ENCODE assay signal across 8 cellular contexts in genomic region chr1:174005032-174005431, GRCh38. TPM values are rescaled to one million over a fixed set of nuclear protein-coding genes. Genes with fewer than 3 reads are reported as not detected.
DNase-seq lines count a peak whose midpoint lies in the region; ATAC-seq and TF ChIP-seq lines count a peak whose summit lies in the region.

No MANE protein-coding gene starts in this region.

- no peaks in the 10 kb centered on the region for H3K9me3 ChIP-seq in uterus

- H3K27me3 ChIP-seq in uterus, result no peaks in the 10 kb centered on the region

- H3K4me1 ChIP-seq in uterus, result peaks cover 0 to 7% of the 10 kb centered on the region in 2 donors

- no peak overlapping the region for H3K27ac Mint-ChIP-seq in glutamatergic neuron (ENCODE audit: unreplicated experiment)

- no peak for TF ChIP-seq POLR2A in NB4 (IDR thresholded peaks at IDR 0.05; ENCODE audit: extremely low read depth, insufficient read length)
- TF ChIP-seq POLR2A in uterus (IDR thresholded peaks at IDR 0.05), result no peak

- no peaks in the 10 kb centered on the region for H3K27me3 Mint-ChIP-seq in glutamatergic neuron (ENCODE audit: unreplicated experiment)

- H3K36me3 Mint-ChIP-seq in glutamatergic neuron (ENCODE audit: unreplicated experiment), result no peaks in the 10 kb centered on the region

- no peak for TF ChIP-seq CTCF in GM13977 (IDR thresholded peaks at IDR 0.05; ENCODE audit: extremely low read depth, insufficient read depth, missing control alignments)
- TF ChIP-seq CTCF in NB4 (IDR thresholded peaks at IDR 0.05; ENCODE audit: low read depth, low read length), result no peak
- no peak for TF ChIP-seq CTCF in uterus (IDR thresholded peaks at IDR 0.05)
- no peak for TF ChIP-seq CTCF in glutamatergic neuron (IDR thresholded peaks at IDR 0.05; ENCODE audit: partially characterized antibody, unreplicated experiment)

- H3K4me1 Mint-ChIP-seq in glutamatergic neuron (ENCODE audit: low read depth, unreplicated experiment), result peaks cover 9% of the 10 kb centered on the region

- H3K4me3 ChIP-seq in NB4 (ENCODE audit: low read depth, low read length) (no peak overlapping the region), uterus (no peak overlapping the region)

- in situ Hi-C loops in GM13977 (cut with MboI; ENCODE audit: low pct_unique_long_range_greater_than_20kb, low sequenced_read_pairs, unreplicated experiment) (no loop called here), ACHN (cut with HindIII; ENCODE audit: low pct_ligation_motif_present, low pct_unique_long_range_greater_than_20kb, low sequenced_read_pairs) (no loop called here)

- peak; percentile 98 for ATAC-seq in GM21786 (IDR thresholded peaks at IDR 0.05; ENCODE audit: unreplicated experiment)
- peak; percentile 83 for ATAC-seq in left ventricle myocardium superior

- intact Hi-C loops in left ventricle myocardium superior (cut with micrococcal nuclease) (no loop called here), uterus (cut with DNase I; ENCODE audit: low total_unique reads) (no loop called here)

- H3K9me3 Mint-ChIP-seq in glutamatergic neuron (ENCODE audit: unreplicated experiment), result no peaks in the 10 kb centered on the region

- no peak overlapping the region for H3K27ac ChIP-seq in uterus

- peak; percentile 74 for DNase-seq in GM13977 (ENCODE audit: low spot score)
- DNase-seq in NB4 (ENCODE audit: low read depth), result peak; percentile 85
- no peak for DNase-seq in left ventricle myocardium superior
- no peak for DNase-seq in uterus
- no peak for DNase-seq in ACHN
- DNase-seq in glutamatergic neuron, result no peak
- DNase-seq in GOT3 (lab: John Stamatoyannopoulos, UW), result no peak

- H3K4me3 Mint-ChIP-seq in glutamatergic neuron (ENCODE audit: unreplicated experiment), result no peak overlapping the region

- H3K36me3 ChIP-seq in uterus, result no peaks in the 10 kb centered on the region

RNA-seq across cellular contexts. Expression of gene RC3H1, which starts 17.1 kb away (rescaled TPM):
- total RNA-seq in left ventricle myocardium superior (23.2 TPM), uterus (10 to 100 TPM; 15.9 to 45.7 (median 32.7) TPM), glutamatergic neuron (ENCODE audit: unreplicated experiment) (48.0 TPM)

Comparison
In these comparisons a context has a peak if more than half of its experiments do, and no peak if none do; other contexts are left out.
1. DNase-seq: peak in GM13977 (single experiment) and NB4 (single experiment); none in left ventricle myocardium superior (single experiment), uterus (0 of 2), ACHN (single experiment), glutamatergic neuron (single experiment) and GOT3 (single experiment).